Comparison of ENCODE assay signal across 8 cellular contexts in genomic region chr2:120344214-120344990, GRCh38. TPM values are rescaled to one million over a fixed set of nuclear protein-coding genes. Genes with fewer than 3 reads are reported as not detected.
DNase-seq lines count a peak whose midpoint lies in the region; ATAC-seq, FAIRE-seq and TF ChIP-seq lines count a peak whose summit lies in the region.

No MANE protein-coding gene starts in this region.

- dilution Hi-C loops in keratinocyte (cut with MboI; ENCODE audit: extremely low pct_ligation_motif_present, low sequenced_read_pairs), result no loop called here

- intact Hi-C loops in Right ventricle myocardium inferior (cut with DNase I), result loop anchor here (1.0 to 5.0 kb wide), 2 partner anchors 159 to 223 kb away; no protein-coding TSS in a partner anchor
- intact Hi-C loops in cardiac septum (cut with DNase I), result loop anchor here (5.0 to 10.0 kb wide), 2 partner anchors 93 to 730 kb away; no protein-coding TSS in a partner anchor
- intact Hi-C loops in adrenal gland (cut with DNase I), result loop anchor here (5.0 to 10.0 kb wide), 3 partner anchors 88 to 210 kb away; no protein-coding TSS in a partner anchor

- H3K27ac ChIP-seq in keratinocyte (ENCODE audit: control insufficient read depth, insufficient read depth, low read length), result no peak overlapping the region
- no peak overlapping the region for H3K27ac ChIP-seq in thymus (ENCODE audit: low read depth)
- H3K27ac ChIP-seq in adrenal gland, result peak overlapping the region in 1 of 5 donors; percentile 70

- H3K9ac ChIP-seq in keratinocyte (ENCODE audit: control insufficient read depth, extremely low read depth, insufficient read depth, low read length), result no peak overlapping the region

- ATAC-seq in Right ventricle myocardium inferior, result peak; percentile 30
- no peak for ATAC-seq in HG02840 (IDR thresholded peaks at IDR 0.05; ENCODE audit: low FRiP score, unreplicated experiment)

- WGBS in thymus, result 4% methylated on average over 79 of the region's 79 CpGs
- WGBS in adrenal gland, 4 donors, result 1 to 3% (median 2%) methylated on average over 18 to 79 of the region's 79 CpGs

- no peaks in the 10 kb centered on the region for H3K36me3 ChIP-seq in keratinocyte (ENCODE audit: control insufficient read depth in 2 of 2, extremely low read depth in 1 of 2, insufficient read depth in 2 of 2, low read length in 2 of 2)
- H3K36me3 ChIP-seq in thymus (ENCODE audit: control insufficient read depth, insufficient read depth), result no peaks in the 10 kb centered on the region
- H3K36me3 ChIP-seq in adrenal gland (replicated peaks in 1 of 2), result no peaks in the 10 kb centered on the region

- no peak overlapping the region for H2AFZ ChIP-seq in keratinocyte (ENCODE audit: control insufficient read depth, low read length)

- peak overlapping the region; percentile 56 for H3K4me2 ChIP-seq in keratinocyte (ENCODE audit: control insufficient read depth, extremely low read depth, insufficient read depth, low read depth, low read length)

- no peak for TF ChIP-seq POLR2A in adrenal gland (IDR thresholded peaks at IDR 0.05)

- H3K27me3 ChIP-seq in keratinocyte (ENCODE audit: control insufficient read depth, extremely low read depth, insufficient read depth, low read length) (peaks cover 70% of the 10 kb centered on the region), thymus (ENCODE audit: control insufficient read depth, insufficient read depth) (peaks cover 77% of the 10 kb centered on the region), adrenal gland (peaks cover 40% of the 10 kb centered on the region)

- no peak for FAIRE-seq in keratinocyte (lab: Jason Lieb, UNC)

- DNase-seq in Right ventricle myocardium inferior (ENCODE audit: missing footprints) (peak; percentile 72), cardiac septum (ENCODE audit: low spot score) (no peak), amygdala (lab: John Stamatoyannopoulos, UW) (peak in 29 of 56 donors; percentile 10 to 64 (median 31)), keratinocyte (ENCODE audit: low read depth, low spot score) (no peak), foreskin melanocyte (no peak), adrenal gland (no peak)

- H3K4me1 ChIP-seq in keratinocyte (ENCODE audit: control insufficient read depth, extremely low read depth, insufficient read depth, low read length), result peaks cover 3% of the 10 kb centered on the region
- no peaks in the 10 kb centered on the region for H3K4me1 ChIP-seq in thymus (ENCODE audit: control insufficient read depth, insufficient read depth, low read length)
- H3K4me1 ChIP-seq in adrenal gland (replicated peaks in 1 of 2), result peaks cover 22 to 33% of the 10 kb centered on the region in 2 donors

- no peaks in the 10 kb centered on the region for H3K9me3 ChIP-seq in keratinocyte (ENCODE audit: control insufficient read depth, low read depth, low read length)
- no peaks in the 10 kb centered on the region for H3K9me3 ChIP-seq in thymus (ENCODE audit: control insufficient read depth)
- no peaks in the 10 kb centered on the region for H3K9me3 ChIP-seq in adrenal gland (replicated peaks in 1 of 3)

- TF ChIP-seq CTCF in keratinocyte (optimal IDR thresholded peaks at IDR 0.05 in 1 of 3, IDR thresholded peaks at IDR 0.05 in 1 of 3, conservative IDR thresholded peaks at IDR 0.05 in 1 of 3; ENCODE audit: extremely low read depth in 1 of 3, insufficient read depth in 2 of 3, low read length in 3 of 3), result peak in 1 of 3 experiments; percentile 32
- TF ChIP-seq CTCF in adrenal gland (IDR thresholded peaks at IDR 0.05), result peak in 1 of 6 experiments; percentile 9

- H4K20me1 ChIP-seq in keratinocyte (ENCODE audit: control insufficient read depth, extremely low read depth, insufficient read depth, low read length), result no peaks in the 10 kb centered on the region

- H3K9me1 ChIP-seq in keratinocyte (ENCODE audit: control insufficient read depth, extremely low read depth, insufficient read depth, low read length), result no peaks in the 10 kb centered on the region

- H3K79me2 ChIP-seq in keratinocyte (ENCODE audit: control insufficient read depth, insufficient read depth, low read length), result no peaks in the 10 kb centered on the region

- peak overlapping the region in 2 of 3 experiments; percentile 18 to 20 for H3K4me3 ChIP-seq in keratinocyte (ENCODE audit: control insufficient read depth in 2 of 3, extremely low read depth in 1 of 3, insufficient read depth in 2 of 3, low read depth in 1 of 3, low read length in 3 of 3)
- peak overlapping the region; percentile 47 for H3K4me3 ChIP-seq in thymus (ENCODE audit: low read length)
- peak overlapping the region in 2 of 4 donors; percentile 17 to 66 for H3K4me3 ChIP-seq in adrenal gland

RNA-seq across cellular contexts. Expression of gene INHBB, which starts 1.5 kb away (rescaled TPM):
- total RNA-seq in Right ventricle myocardium inferior (7.1 TPM), cardiac septum (2.8 TPM), adrenal gland (1 to 10 TPM; 1.1 to 9.1 (median 6.8) TPM)
- polyA plus RNA-seq in keratinocyte (0.01 to 0.02 TPM in 2 of 3 replicates, not detected in the other), thymus (9.0 TPM), adrenal gland (1 to 10 TPM; 2.4 to 8.7 (median 8.5) TPM)
- 0.14 TPM for polyA plus RNA-seq in keratinocyte (2011; ENCODE audit: low read depth)
- polyA plus RNA-seq in keratinocyte (2011; cell fraction: cytosol; rRNA removed), result not detected in 2 replicates
- polyA plus RNA-seq in keratinocyte (2011; cell fraction: nucleus; rRNA removed), result 0.11 TPM in 1 of 2 replicates, not detected in the other
- 0.32 TPM in 1 of 2 replicates, not detected in the other for polyA plus RNA-seq in keratinocyte (2012; ENCODE audit: low replicate concordance)
- polyA minus RNA-seq in keratinocyte, result not detected in 3 replicates
- polyA minus RNA-seq in keratinocyte (2011; cell fraction: cytosol; rRNA and poly(A)+ RNA removed), result not detected
- not detected in 2 replicates for polyA minus RNA-seq in keratinocyte (2011; cell fraction: nucleus; rRNA and poly(A)+ RNA removed)

Comparison
In these comparisons a context has a peak if more than half of its experiments do, and no peak if none do; other contexts are left out.
1. DNase-seq: peak in Right ventricle myocardium inferior (single experiment) and amygdala (29 of 56); none in cardiac septum (single experiment), keratinocyte (single experiment), foreskin melanocyte (single experiment) and adrenal gland (0 of 7).